15 cellular contexts compared by ENCODE assay signal in genomic region chr22:41504397-41504796, GRCh38.
A peak's percentile ranks its signal among the peaks of the same experiment; 100 is the strongest.
DNase-seq lines count a peak whose midpoint lies in the region; ATAC-seq and TF ChIP-seq lines count a peak whose summit lies in the region.
"Had no signal": no experiment of that assay in that cellular context is flagged by ENCODE, and none has a peak within 500 bp of the region (broad histone marks: within the 10 kb centered on the region; RNA-seq: fewer than 3 reads in every experiment).

No MANE protein-coding gene starts in this region.

- TF ChIP-seq POLR2A in GM18505 (IDR thresholded peaks at IDR 0.05; ENCODE audit: borderline replicate concordance, extremely low read depth, insufficient read depth, insufficient read length) = no peak

- no peaks in the 10 kb centered on the region for H3K27me3 Mint-ChIP-seq in stimulated activated naive CD8-positive, alpha-beta T cell treated with anti-CD3 and anti-CD28 coated beads, Interleukin-15, amount 100 ng/mL, for 72 hours
- H3K27me3 Mint-ChIP-seq: T-cell had no signal

- no peak overlapping the region for H3K4me3 Mint-ChIP-seq in stimulated activated naive CD8-positive, alpha-beta T cell treated with anti-CD3 and anti-CD28 coated beads, Interleukin-15, amount 100 ng/mL, for 72 hours
- H3K4me3 Mint-ChIP-seq: HFFc6, T-cell had no signal

- H3K27ac ChIP-seq in cingulate gyrus (ENCODE audit: low read depth, low read length) (peak overlapping the region; percentile 69), layer of hippocampus (ENCODE audit: low read depth, low read length) (peak overlapping the region; percentile 57)

- H3K4me1 Mint-ChIP-seq in stimulated activated naive CD8-positive, alpha-beta T cell treated with anti-CD3 and anti-CD28 coated beads, Interleukin-15, amount 100 ng/mL, for 72 hours = no peaks in the 10 kb centered on the region
- H3K4me1 Mint-ChIP-seq: T-cell had no signal

- no peak for ATAC-seq in stimulated activated naive CD8-positive, alpha-beta T cell treated with anti-CD3 and anti-CD28 coated beads, Interleukin-15, amount 100 ng/mL, for 72 hours
- no peak for ATAC-seq in stimulated activated naive CD8-positive, alpha-beta T cell treated with anti-CD3 and anti-CD28 coated beads, Interleukin-15, Interleukin-2, amounts not matched to agents 100 U/mL and 50 U/mL, for 24 hours
- no peak for ATAC-seq in GM18505 (IDR thresholded peaks at IDR 0.05; ENCODE audit: unreplicated experiment)
- ATAC-seq: T-cell had no signal

- no peaks in the 10 kb centered on the region for H3K9me3 Mint-ChIP-seq in stimulated activated naive CD8-positive, alpha-beta T cell treated with anti-CD3 and anti-CD28 coated beads, Interleukin-15, amount 100 ng/mL, for 72 hours
- H3K9me3 Mint-ChIP-seq: HFFc6, T-cell had no signal

- peak overlapping the region; percentile 25 to 85 for H3K27ac Mint-ChIP-seq in stimulated activated naive CD8-positive, alpha-beta T cell treated with anti-CD3 and anti-CD28 coated beads, Interleukin-15, amount 100 ng/mL, for 72 hours
- H3K27ac Mint-ChIP-seq: HFFc6, T-cell had no signal

- no peaks in the 10 kb centered on the region for H3K27me3 ChIP-seq in layer of hippocampus (ENCODE audit: control insufficient read depth, insufficient read depth, low read length)
- H3K27me3 ChIP-seq: transverse colon had no signal

- no peak for DNase-seq in stimulated activated naive CD8-positive, alpha-beta T cell treated with anti-CD3 and anti-CD28 coated beads, Interleukin-15, amount 100 ng/mL, for 72 hours
- no peak for DNase-seq in stimulated activated naive CD8-positive, alpha-beta T cell treated with anti-CD3 and anti-CD28 coated beads, Interleukin-15, Interleukin-2, amounts not matched to agents 100 U/mL and 50 U/mL, for 24 hours
- DNase-seq in NCI-H446 treated with DMSO at 0.1 percent for 48 hours (lab: John Stamatoyannopoulos, UW) (no peak), KG1 (lab: John Stamatoyannopoulos, UW) (no peak), RKO (ENCODE audit: low spot score) (no peak)
- DNase-seq: activated CD4-positive, alpha-beta T cell treated with anti-CD3 and anti-CD28 coated beads for 48 hours; activated gamma-delta T cell; central memory CD4-positive, alpha-beta T cell; HFFc6; NCI-H1694; T-cell; transverse colon had no signal
